In genomic region chr19:20247016-20247683, GRCh38 we compare ENCODE assay signal across 9 cellular contexts.
DNase-seq lines count a peak whose midpoint lies in the region; ATAC-seq and TF ChIP-seq lines count a peak whose summit lies in the region.
"Had no signal": no experiment of that assay in that cellular context is flagged by ENCODE, and none has a peak within 500 bp of the region (broad histone marks: within the 10 kb centered on the region; RNA-seq: fewer than 3 reads in every experiment).

No MANE protein-coding gene starts in this region.

- no peak overlapping the region for H2AFZ ChIP-seq in Loucy (ENCODE audit: low read length)

- no peak for ATAC-seq in stimulated activated naive CD8-positive, alpha-beta T cell treated with anti-CD3 and anti-CD28 coated beads, Interleukin-15, Interleukin-2, amounts not matched to agents 100 U/mL and 50 U/mL, for 24 hours
- no peak for ATAC-seq in activated CD4-positive, CD25-positive, alpha-beta regulatory T cell treated with anti-CD3 and anti-CD28 coated beads, Interleukin-2, amount 50 U/mL, for 24 hours
- ATAC-seq in GM19452 (IDR thresholded peaks at IDR 0.05; ENCODE audit: unreplicated experiment), result no peak

- H3K9me3 ChIP-seq in Loucy (ENCODE audit: insufficient read depth, low read depth, low read length), result no peaks in the 10 kb centered on the region

- no peak overlapping the region for H3K4me3 ChIP-seq in Loucy (ENCODE audit: low read length, poor library complexity, severe bottlenecking)

- no peak overlapping the region for H3K4me2 ChIP-seq in Loucy (ENCODE audit: low read depth, low read length, poor library complexity, severe bottlenecking)

- peak; percentile 67 for TF ChIP-seq CTCF in Loucy (conservative IDR thresholded peaks at IDR 0.05; ENCODE audit: low read length)

- H3K9me3 Mint-ChIP-seq in activated naive CD4-positive, alpha-beta T cell treated with anti-CD3 and anti-CD28 coated beads for 36 hours, result no peaks in the 10 kb centered on the region
- H3K9me3 Mint-ChIP-seq: activated naive CD4-positive, alpha-beta T cell treated with anti-CD3 and anti-CD28 coated beads, Interleukin-2, amount 50 U/mL, for 24 hours had no signal

- no peaks in the 10 kb centered on the region for H4K20me1 ChIP-seq in Loucy (ENCODE audit: insufficient read depth, low read length, poor library complexity, severe bottlenecking)

- no peaks in the 10 kb centered on the region for H3K36me3 ChIP-seq in Loucy (ENCODE audit: insufficient read depth, low read length)

- H3K9ac ChIP-seq in Loucy (ENCODE audit: low read depth, low read length, poor library complexity, severe bottlenecking), result no peak overlapping the region

- peaks cover 4% of the 10 kb centered on the region for H3K4me1 Mint-ChIP-seq in activated naive CD4-positive, alpha-beta T cell treated with anti-CD3 and anti-CD28 coated beads for 36 hours (ENCODE audit: low read depth)
- H3K4me1 Mint-ChIP-seq: activated naive CD4-positive, alpha-beta T cell treated with anti-CD3 and anti-CD28 coated beads, Interleukin-2, amount 50 U/mL, for 24 hours had no signal

- H3K9me2 ChIP-seq in Loucy (replicated peaks; ENCODE audit: low read depth, low read length), result no peaks in the 10 kb centered on the region

- H3K36me3 Mint-ChIP-seq in activated naive CD4-positive, alpha-beta T cell treated with anti-CD3 and anti-CD28 coated beads for 36 hours (ENCODE audit: low read depth), result no peaks in the 10 kb centered on the region
- H3K36me3 Mint-ChIP-seq: activated naive CD4-positive, alpha-beta T cell treated with anti-CD3 and anti-CD28 coated beads, Interleukin-2, amount 50 U/mL, for 24 hours had no signal

- H3K27ac Mint-ChIP-seq in activated naive CD4-positive, alpha-beta T cell treated with anti-CD3 and anti-CD28 coated beads for 36 hours, result no peak overlapping the region
- H3K27ac Mint-ChIP-seq: activated naive CD4-positive, alpha-beta T cell treated with anti-CD3 and anti-CD28 coated beads, Interleukin-2, amount 50 U/mL, for 24 hours had no signal

- no peaks in the 10 kb centered on the region for H3K79me2 ChIP-seq in Loucy (ENCODE audit: insufficient read depth, low read length)

- DNase-seq in AML-193 (lab: John Stamatoyannopoulos, UW) (peak; percentile 23 to 26), kidney tubule cell (ENCODE audit: low spot score) (peak; percentile 45), COLO829 (ENCODE audit: low spot score) (no peak)
- peak; percentile 61 for DNase-seq in activated naive CD4-positive, alpha-beta T cell treated with anti-CD3 and anti-CD28 coated beads for 36 hours
- peak; percentile 17 for DNase-seq in stimulated activated naive CD8-positive, alpha-beta T cell treated with anti-CD3 and anti-CD28 coated beads, Interleukin-15, Interleukin-2, amounts not matched to agents 100 U/mL and 50 U/mL, for 24 hours

- no peaks in the 10 kb centered on the region for H3K27me3 Mint-ChIP-seq in activated naive CD4-positive, alpha-beta T cell treated with anti-CD3 and anti-CD28 coated beads for 36 hours (ENCODE audit: low read depth)
- H3K27me3 Mint-ChIP-seq: activated naive CD4-positive, alpha-beta T cell treated with anti-CD3 and anti-CD28 coated beads, Interleukin-2, amount 50 U/mL, for 24 hours had no signal

- CTCF ChIA-PET in activated naive CD4-positive, alpha-beta T cell treated with anti-CD3 and anti-CD28 coated beads for 36 hours (lab: Charles Lee), result interaction anchor here (0.7 kb wide), 1 partner anchor 327 kb away, joined by 3 read pairs; no protein-coding TSS in a partner anchor

- no peaks in the 10 kb centered on the region for H3K27me3 ChIP-seq in Loucy (ENCODE audit: insufficient read depth, low read length, poor library complexity, severe bottlenecking)

- intact Hi-C loops in activated naive CD4-positive, alpha-beta T cell treated with anti-CD3 and anti-CD28 coated beads for 36 hours (cut with micrococcal nuclease), result loop anchor here (2.0 kb wide), 1 partner anchor 1236 kb away; no protein-coding TSS in a partner anchor

- no peak overlapping the region for H3K4me3 Mint-ChIP-seq in activated naive CD4-positive, alpha-beta T cell treated with anti-CD3 and anti-CD28 coated beads for 36 hours
- H3K4me3 Mint-ChIP-seq: activated naive CD4-positive, alpha-beta T cell treated with anti-CD3 and anti-CD28 coated beads, Interleukin-2, amount 50 U/mL, for 24 hours had no signal

- no peaks in the 10 kb centered on the region for H3K4me1 ChIP-seq in Loucy (ENCODE audit: insufficient read depth, low read length, poor library complexity, severe bottlenecking)

- H3F3A ChIP-seq in Loucy (ENCODE audit: low read depth), result no peaks in the 10 kb centered on the region
